In genomic region chr9:113057193-113057592, GRCh38 we compare ENCODE assay signal across 9 cellular contexts. TPM values are rescaled to one million over a fixed set of nuclear protein-coding genes. Genes with fewer than 3 reads are reported as not detected.
DNase-seq lines count a peak whose midpoint lies in the region; TF ChIP-seq lines count a peak whose summit lies in the region.
"Had no signal": no experiment of that assay in that cellular context is flagged by ENCODE, and none has a peak within 500 bp of the region (broad histone marks: within the 10 kb centered on the region; RNA-seq: fewer than 3 reads in every experiment).

No MANE protein-coding gene starts in this region.

- H3K4me1 ChIP-seq in CD4-positive, alpha-beta memory T cell (ENCODE audit: insufficient read depth, low read length), result peaks cover 12% of the 10 kb centered on the region
- no peaks in the 10 kb centered on the region for H3K4me1 ChIP-seq in OCI-LY7 (ENCODE audit: insufficient read depth, low read length, poor library complexity, severe bottlenecking)

- H3K36me3 ChIP-seq in CD4-positive, alpha-beta memory T cell (ENCODE audit: insufficient read depth, low read length), result no peaks in the 10 kb centered on the region
- no peaks in the 10 kb centered on the region; the same call in 1 of the 2 replicates for H3K36me3 ChIP-seq in OCI-LY7 (ENCODE audit: insufficient read depth, low read length)

- H3K27me3 Mint-ChIP-seq in CD4-positive, alpha-beta memory T cell, result peaks cover 7 to 14% of the 10 kb centered on the region in 2 donors

- no peak overlapping the region for H3K4me3 Mint-ChIP-seq in CD4-positive, alpha-beta memory T cell
- H3K4me3 Mint-ChIP-seq: effector memory CD8-positive, alpha-beta T cell had no signal

- peaks cover 7% of the 10 kb centered on the region for H3K27me3 ChIP-seq in CD4-positive, alpha-beta memory T cell (ENCODE audit: insufficient read depth, low read length)

- H3K36me3 Mint-ChIP-seq in CD4-positive, alpha-beta memory T cell, result no peaks in the 10 kb centered on the region

- H3K4me2 ChIP-seq in OCI-LY7 (ENCODE audit: low read length), result peak overlapping the region; percentile 58

- no peaks in the 10 kb centered on the region for H3K9me2 ChIP-seq in OCI-LY7 (ENCODE audit: insufficient read depth, low read length)

- H3K4me3 ChIP-seq in CD4-positive, alpha-beta memory T cell (ENCODE audit: low read length in 2 of 2), result peak overlapping the region; percentile 72 to 94
- H3K4me3 ChIP-seq in OCI-LY7 (ENCODE audit: low read depth, low read length, poor library complexity, severe bottlenecking) (peak overlapping the region; percentile 88), fibroblast of mammary gland (ENCODE audit: control insufficient read depth, low read depth, low read length) (peak overlapping the region; percentile 76), retinal pigment epithelial cell (ENCODE audit: low read length) (peak overlapping the region; percentile 93)

- CTCF ChIA-PET in CD4-positive, alpha-beta memory T cell (lab: Charles Lee; ENCODE audit: partially characterized antibody), result no interaction called here
- CTCF ChIA-PET in OCI-LY7 (lab: Charles Lee; ENCODE audit: unreplicated experiment), result no interaction called here

- no TSS peak for BruUV-seq in OCI-LY7 (replicated peaks; lab: Mats Ljungman, UMichigan)

- no peak for DNase-seq in CD4-positive, alpha-beta memory T cell
- DNase-seq in OCI-LY7 (ENCODE audit: low spot score) (no peak), fibroblast of mammary gland (ENCODE audit: low read depth) (no peak), retinal pigment epithelial cell (ENCODE audit: low read depth) (no peak), T1000 (lab: John Stamatoyannopoulos, UW) (no peak), mucosa of gallbladder (ENCODE audit: low spot score) (no peak)
- no peak for DNase-seq in activated CD8-positive, alpha-beta memory T cell treated with anti-CD3 and anti-CD28 coated beads, Interleukin-2, amount 50 U/mL, for 4 hours
- no peak for DNase-seq in activated effector memory CD4-positive, alpha-beta T cell treated with anti-CD3 and anti-CD28 coated beads, Interleukin-2, amount 50 U/mL, for 16 hours

- H3K4me1 Mint-ChIP-seq in CD4-positive, alpha-beta memory T cell, result peaks cover 0 to 8% (median 0%) of the 10 kb centered on the region in 4 donors

- POLR2A ChIA-PET in CD4-positive, alpha-beta memory T cell (lab: Charles Lee; ENCODE audit: partially characterized antibody), result no interaction called here
- POLR2A ChIA-PET in OCI-LY7 (lab: Charles Lee), result no interaction called here

- peaks cover 4 to 21% (median 16%) of the 10 kb centered on the region in 8 donors for H3K9me3 Mint-ChIP-seq in CD4-positive, alpha-beta memory T cell

- no peaks in the 10 kb centered on the region for H3K79me2 ChIP-seq in OCI-LY7 (ENCODE audit: insufficient read depth, low read depth, low read length)

- peaks cover 0 to 9% of the 10 kb centered on the region in 2 donors for H3K9me3 ChIP-seq in CD4-positive, alpha-beta memory T cell (ENCODE audit: control insufficient read depth in 1 of 2, low read length in 2 of 2)
- H3K9me3 ChIP-seq in OCI-LY7 (ENCODE audit: low read length), result peaks cover 11% of the 10 kb centered on the region; the same call in 1 of the 2 replicates

- no peak overlapping the region for H3K27ac ChIP-seq in CD4-positive, alpha-beta memory T cell (ENCODE audit: low read depth, low read length)
- H3K27ac ChIP-seq in OCI-LY7 (ENCODE audit: low read depth, low read length, poor library complexity, severe bottlenecking), result no peak overlapping the region

- intact Hi-C loops in CD4-positive, alpha-beta memory T cell (cut with micrococcal nuclease), result no loop called here
- intact Hi-C loops in OCI-LY7 (cut with micrococcal nuclease; ENCODE audit: unreplicated experiment), result no loop called here

- TF ChIP-seq CTCF in OCI-LY7 (conservative IDR thresholded peaks at IDR 0.05; ENCODE audit: low read length) (no peak), fibroblast of mammary gland (conservative IDR thresholded peaks at IDR 0.05; ENCODE audit: control insufficient read depth, insufficient read depth, low read depth, low read length) (no peak), retinal pigment epithelial cell (conservative IDR thresholded peaks at IDR 0.05; ENCODE audit: low read depth, low read length) (no peak)

- H4K20me1 ChIP-seq in OCI-LY7 (ENCODE audit: insufficient read depth, low read length), result no peaks in the 10 kb centered on the region

- peak overlapping the region; percentile 92 for H2AFZ ChIP-seq in OCI-LY7 (ENCODE audit: low read length)

- no peak overlapping the region for H3K27ac Mint-ChIP-seq in CD4-positive, alpha-beta memory T cell
- H3K27ac Mint-ChIP-seq: effector memory CD8-positive, alpha-beta T cell had no signal

RNA-seq across cellular contexts. Expression of gene ZFP37, which starts 0.7 kb away (rescaled TPM):
- 1 to 10 TPM; 2.9 TPM for total RNA-seq in CD4-positive, alpha-beta memory T cell
- polyA plus RNA-seq in CD4-positive, alpha-beta memory T cell, result 1 to 10 TPM; 1.8 to 3.0 TPM
- total RNA-seq in OCI-LY7 (2014; rRNA removed; shearing (Covaris generic)), result 2.3 and 3.5 TPM in 2 replicates
- total RNA-seq in OCI-LY7 (2022) (1.3 and 1.6 TPM in 2 replicates), mucosa of gallbladder (2.8 TPM)

RNA-seq across cellular contexts. Expression of gene ZNF883, which starts 45.2 kb away (rescaled TPM):
- total RNA-seq in CD4-positive, alpha-beta memory T cell, result under 1 TPM; 0.67 to 0.72 TPM
- polyA plus RNA-seq in CD4-positive, alpha-beta memory T cell, result 1 to 10 TPM; 1.6 to 1.7 TPM
- total RNA-seq in OCI-LY7 (2014; rRNA removed; shearing (Covaris generic)), result 0.59 TPM in 1 of 2 replicates, not detected in the other
- total RNA-seq in OCI-LY7 (2022) (0.33 TPM in 1 of 2 replicates, not detected in the other), mucosa of gallbladder (4.5 TPM)
